Comparison of ENCODE assay signal across 28 cellular contexts in the genomic region with DNA sequence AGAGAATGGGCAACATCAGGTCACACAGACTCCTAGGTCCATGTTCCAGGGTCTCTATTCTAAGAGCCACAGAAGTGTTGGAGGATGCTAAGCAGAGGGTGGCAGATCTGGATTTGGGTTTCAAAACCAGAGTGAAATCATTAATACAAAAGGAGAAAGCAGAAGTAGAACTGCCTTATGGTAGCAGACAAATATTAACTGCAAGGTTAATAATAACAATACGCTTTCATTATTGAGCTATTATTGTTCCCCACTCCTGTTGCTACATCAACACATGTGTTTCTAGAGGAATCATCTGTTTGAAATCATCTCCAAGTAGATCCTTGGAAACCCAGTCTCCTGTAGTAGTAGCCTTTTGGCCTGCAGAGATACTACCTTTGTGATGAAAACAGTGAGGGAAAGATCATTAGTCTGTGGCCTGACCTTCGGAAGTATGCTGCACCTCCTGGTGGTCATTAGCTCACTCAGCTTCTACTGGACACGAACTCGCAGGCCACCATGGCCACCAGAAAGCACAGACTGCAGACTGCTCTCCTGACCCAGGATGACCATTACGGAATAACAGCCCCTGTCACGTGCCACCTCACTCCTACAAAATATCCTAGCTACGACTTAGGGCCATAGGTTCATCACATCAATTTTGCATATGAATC.
DNase-seq lines count a peak whose midpoint lies in the region; ATAC-seq, FAIRE-seq and TF ChIP-seq lines count a peak whose summit lies in the region.
"Had no signal": no experiment of that assay in that cellular context is flagged by ENCODE, and none has a peak within 500 bp of the region (broad histone marks: within the 10 kb centered on the region; RNA-seq: fewer than 3 reads in every experiment).

No MANE protein-coding gene starts in this region.

- TF ChIP-seq POLR2A in gastrocnemius medialis (IDR thresholded peaks at IDR 0.05): no peak

- no peaks in the 10 kb centered on the region for H3K9me3 ChIP-seq in gastrocnemius medialis
- H3K9me3 ChIP-seq in Karpas-422 (ENCODE audit: low read length): no peaks in the 10 kb centered on the region
- H3K9me3 ChIP-seq: adrenal gland, HAP-1, pancreas, sigmoid colon, thyroid gland had no signal

- H3K9me2 ChIP-seq in Karpas-422 (replicated peaks; ENCODE audit: insufficient read depth, low read length): no peaks in the 10 kb centered on the region

- H3K4me3 ChIP-seq in gastrocnemius medialis: no peak overlapping the region
- no peak overlapping the region for H3K4me3 ChIP-seq in Karpas-422 (ENCODE audit: low read length)
- H3K4me3 ChIP-seq: adrenal gland, HAP-1, pancreas, sigmoid colon, thyroid gland had no signal

- in situ Hi-C loops in gastrocnemius medialis (cut with MboI; ENCODE audit: low sequenced_read_pairs in 4 of 4): no loop called here

- H3K9ac ChIP-seq in Karpas-422 (ENCODE audit: low read length): no peak overlapping the region

- ATAC-seq in gastrocnemius medialis: no peak
- ATAC-seq: effector memory CD8-positive, alpha-beta T cell; left ventricle myocardium superior; naive thymus-derived CD8-positive, alpha-beta T cell; stimulated activated naive CD8-positive, alpha-beta T cell treated with anti-CD3 and anti-CD28 coated beads, Interleukin-15, amount 100 ng/mL, for 72 hours had no signal

- H2AFZ ChIP-seq in Karpas-422 (ENCODE audit: low read length): no peak overlapping the region

- no peaks in the 10 kb centered on the region for H3K36me3 ChIP-seq in gastrocnemius medialis
- H3K36me3 ChIP-seq in Karpas-422 (ENCODE audit: insufficient read depth, low read length): no peaks in the 10 kb centered on the region
- H3K36me3 ChIP-seq: adrenal gland, HAP-1, pancreas, sigmoid colon, thyroid gland had no signal

- no peaks in the 10 kb centered on the region for H3K4me1 ChIP-seq in gastrocnemius medialis
- H3K4me1 ChIP-seq in Karpas-422 (ENCODE audit: low read length): no peaks in the 10 kb centered on the region
- H3K4me1 ChIP-seq: HAP-1, sigmoid colon had no signal

- no peak overlapping the region for H3K4me2 ChIP-seq in Karpas-422 (ENCODE audit: low read depth, low read length, poor library complexity, severe bottlenecking)

- H3K79me2 ChIP-seq in Karpas-422 (ENCODE audit: low read length): no peaks in the 10 kb centered on the region

- TF ChIP-seq CTCF in gastrocnemius medialis (IDR thresholded peaks at IDR 0.05 in 4 of 5, conservative IDR thresholded peaks at IDR 0.05 in 1 of 5): no peak

- DNase-seq in DMS53 (lab: John Stamatoyannopoulos, UW): peak; percentile 40
- DNase-seq in DMS53 treated with DMSO at 0.1 percent for 48 hours (lab: John Stamatoyannopoulos, UW; ENCODE audit: unreplicated experiment): no peak
- DNase-seq in HuH-7 (ENCODE audit: low spot score): peak; percentile 21
- DNase-seq in dermis microvascular lymphatic vessel endothelial cell (ENCODE audit: low read depth in 2 of 2): peak; percentile 9 to 57
- no peak for DNase-seq in urothelium cell line (ENCODE audit: low spot score)
- no peak for DNase-seq in A172 (ENCODE audit: low spot score)
- DNase-seq in gastrocnemius medialis: no peak
- DNase-seq in Karpas-422: no peak
- DNase-seq: activated CD4-positive, alpha-beta T cell treated with anti-CD3 and anti-CD28 coated beads, Interleukin-2, amount 10 ng/mL, durations not matched to agents 24 days and 14 days; activated naive CD4-positive, alpha-beta T cell treated with Interleukin-2 at 50 U/mL for 16 hours; activated T-cell treated with anti-CD3 and anti-CD28 coated beads, Interleukin-2, amount 50 U/mL, for 48 hours; adrenal gland; CD8-positive, alpha-beta memory T cell; effector memory CD8-positive, alpha-beta T cell; islet precursor cell; left ventricle myocardium superior; midbrain; naive thymus-derived CD8-positive, alpha-beta T cell; NCI-H146; NCI-H2171 treated with DMSO at 0.1 percent for 48 hours; NCI-H526; pancreas; sigmoid colon; stimulated activated CD4-positive, alpha-beta T cell treated with anti-CD3 and anti-CD28 coated beads, Interleukin-15, amount 100 ng/mL, for 24 hours; stimulated activated naive CD8-positive, alpha-beta T cell treated with anti-CD3 and anti-CD28 coated beads, Interleukin-15, amount 100 ng/mL, for 72 hours; thyroid gland had no signal

- H3K27ac ChIP-seq in gastrocnemius medialis (no peak overlapping the region), Karpas-422 (ENCODE audit: low read length) (no peak overlapping the region)
- H3K27ac ChIP-seq: 22Rv1, adrenal gland, pancreas, sigmoid colon, thyroid gland had no signal

- H3K27me3 ChIP-seq in gastrocnemius medialis (no peaks in the 10 kb centered on the region), Karpas-422 (ENCODE audit: low read length) (no peaks in the 10 kb centered on the region)
- H3K27me3 ChIP-seq: adrenal gland, pancreas, sigmoid colon, thyroid gland had no signal

- FAIRE-seq in urothelium cell line (lab: Jason Lieb, UNC): peak; percentile 9
- FAIRE-seq: pancreas had no signal

- intact Hi-C loops in gastrocnemius medialis (cut with DNase I; ENCODE audit: low total_unique reads): no loop called here

- no peaks in the 10 kb centered on the region for H4K20me1 ChIP-seq in Karpas-422 (ENCODE audit: insufficient read depth, low read depth, low read length)

Comparison
In these comparisons a context has a peak if more than half of its experiments do, and no peak if none do; other contexts are left out.
1. DNase-seq: peak in DMS53 (single experiment), HuH-7 (single experiment) and dermis microvascular lymphatic vessel endothelial cell (2 of 2); none in DMS53 treated with DMSO at 0.1 percent for 48 hours (single experiment), urothelium cell line (single experiment), A172 (single experiment), gastrocnemius medialis (0 of 2) and Karpas-422 (single experiment).